9 cellular contexts compared by ENCODE assay signal in genomic region chr1:11729498-11730428, GRCh38. TPM values are rescaled to one million over a fixed set of nuclear protein-coding genes. Genes with fewer than 3 reads are reported as not detected.
DNase-seq lines count a peak whose midpoint lies in the region; ATAC-seq and FAIRE-seq lines count a peak whose summit lies in the region.
"Had no signal": no experiment of that assay in that cellular context is flagged by ENCODE, and none has a peak within 500 bp of the region (broad histone marks: within the 10 kb centered on the region; RNA-seq: fewer than 3 reads in every experiment).

No MANE protein-coding gene starts in this region.

- FAIRE-seq in RCC 7860 (lab: Jason Lieb, UNC), result peak; percentile 94
- FAIRE-seq: pancreas had no signal

- peak; percentile 19 for ATAC-seq in esophagus mucosa
- peak; percentile 52 for ATAC-seq in stimulated activated memory B cell treated with anti-CD40 and anti-IgM and Interleukin-4, amounts not matched to agents 10 μg/mL and 1 μg/mL and 100 μg/mL, for 72 hours

- H3K4me1 Mint-ChIP-seq in activated CD4-positive, alpha-beta T cell treated with anti-CD3 and anti-CD28 coated beads, Interleukin-2, amount 10 ng/mL, durations not matched to agents 7 days and 5 days, result peaks cover 54% of the 10 kb centered on the region
- H3K4me1 Mint-ChIP-seq in stimulated activated memory B cell treated with anti-CD40 and anti-IgM and Interleukin-4, amounts not matched to agents 10 μg/mL and 1 μg/mL and 100 μg/mL, for 72 hours, result peaks cover 35% of the 10 kb centered on the region

- H3K36me3 Mint-ChIP-seq in activated CD4-positive, alpha-beta T cell treated with anti-CD3 and anti-CD28 coated beads, Interleukin-2, amount 10 ng/mL, durations not matched to agents 7 days and 5 days (ENCODE audit: low read depth), result no peaks in the 10 kb centered on the region
- no peaks in the 10 kb centered on the region for H3K36me3 Mint-ChIP-seq in stimulated activated memory B cell treated with anti-CD40 and anti-IgM and Interleukin-4, amounts not matched to agents 10 μg/mL and 1 μg/mL and 100 μg/mL, for 72 hours

- DNase-seq in activated CD4-positive, alpha-beta T cell treated with anti-CD3 and anti-CD28 coated beads, Interleukin-2, amount 10 ng/mL, durations not matched to agents 7 days and 5 days, result peak; percentile 22
- no peak for DNase-seq in activated CD4-positive, alpha-beta T cell treated with anti-CD3 and anti-CD28 coated beads, Interleukin-2, amount 50 U/mL, for 48 hours
- DNase-seq in RCC 7860 (ENCODE audit: low spot score) (peak; percentile 98), activated gamma-delta T cell treated with Interleukin-2 at 50 U/mL for 16 hours (no peak), NCI-H2029 treated with DMSO at 0.1 percent for 48 hours (lab: John Stamatoyannopoulos, UW) (no peak), Ammon's horn (ENCODE audit: low spot score) (no peak)
- DNase-seq: pancreas had no signal

- POLR2A ChIA-PET in activated CD4-positive, alpha-beta T cell treated with anti-CD3 and anti-CD28 coated beads, Interleukin-2, amount 10 ng/mL, durations not matched to agents 7 days and 5 days (lab: Charles Lee), result interaction anchor here (1.1 kb wide), 1 partner anchor 10 kb away, joined by 6 read pairs; no protein-coding TSS in a partner anchor

- H3K9me3 Mint-ChIP-seq in activated CD4-positive, alpha-beta T cell treated with anti-CD3 and anti-CD28 coated beads, Interleukin-2, amount 10 ng/mL, durations not matched to agents 7 days and 5 days, result no peaks in the 10 kb centered on the region
- no peaks in the 10 kb centered on the region for H3K9me3 Mint-ChIP-seq in stimulated activated memory B cell treated with anti-CD40 and anti-IgM and Interleukin-4, amounts not matched to agents 10 μg/mL and 1 μg/mL and 100 μg/mL, for 72 hours

- peak overlapping the region; percentile 60 for H3K4me3 Mint-ChIP-seq in activated CD4-positive, alpha-beta T cell treated with anti-CD3 and anti-CD28 coated beads, Interleukin-2, amount 10 ng/mL, durations not matched to agents 7 days and 5 days
- H3K4me3 Mint-ChIP-seq in stimulated activated memory B cell treated with anti-CD40 and anti-IgM and Interleukin-4, amounts not matched to agents 10 μg/mL and 1 μg/mL and 100 μg/mL, for 72 hours, result peak overlapping the region; percentile 23

- CTCF ChIA-PET in activated CD4-positive, alpha-beta T cell treated with anti-CD3 and anti-CD28 coated beads, Interleukin-2, amount 10 ng/mL, durations not matched to agents 7 days and 5 days (lab: Charles Lee), result interaction anchor here (0.8 to 1.4 kb wide), 5 partner anchors 46 to 87 kb away, joined by 3 to 4 read pairs (median 3); partner anchors contain the start of genes FBXO6 and MAD2L2

- no peaks in the 10 kb centered on the region for H3K27me3 Mint-ChIP-seq in activated CD4-positive, alpha-beta T cell treated with anti-CD3 and anti-CD28 coated beads, Interleukin-2, amount 10 ng/mL, durations not matched to agents 7 days and 5 days
- H3K27me3 Mint-ChIP-seq in stimulated activated memory B cell treated with anti-CD40 and anti-IgM and Interleukin-4, amounts not matched to agents 10 μg/mL and 1 μg/mL and 100 μg/mL, for 72 hours, result no peaks in the 10 kb centered on the region

- peak overlapping the region; percentile 82 for H3K27ac Mint-ChIP-seq in activated CD4-positive, alpha-beta T cell treated with anti-CD3 and anti-CD28 coated beads, Interleukin-2, amount 10 ng/mL, durations not matched to agents 7 days and 5 days
- peak overlapping the region; percentile 73 for H3K27ac Mint-ChIP-seq in stimulated activated memory B cell treated with anti-CD40 and anti-IgM and Interleukin-4, amounts not matched to agents 10 μg/mL and 1 μg/mL and 100 μg/mL, for 72 hours

RNA-seq across cellular contexts. Expression of gene AGTRAP, which starts 6.2 kb away (rescaled TPM):
- 10 to 100 TPM; 41.3 to 42.7 TPM for total RNA-seq in activated CD4-positive, alpha-beta T cell treated with anti-CD3 and anti-CD28 coated beads, Interleukin-2, amount 10 ng/mL, durations not matched to agents 7 days and 5 days
- 50.4 TPM for total RNA-seq in esophagus mucosa

RNA-seq across cellular contexts. Expression of gene C1orf167, which starts 32.2 kb away (rescaled TPM):
- total RNA-seq in activated CD4-positive, alpha-beta T cell treated with anti-CD3 and anti-CD28 coated beads, Interleukin-2, amount 10 ng/mL, durations not matched to agents 7 days and 5 days, result not detected
- 0.84 TPM for total RNA-seq in esophagus mucosa

RNA-seq across cellular contexts. Expression of gene DRAXIN, which starts 38.3 kb away (rescaled TPM):
- under 1 TPM; 0.54 to 0.62 TPM for total RNA-seq in activated CD4-positive, alpha-beta T cell treated with anti-CD3 and anti-CD28 coated beads, Interleukin-2, amount 10 ng/mL, durations not matched to agents 7 days and 5 days
- total RNA-seq in esophagus mucosa, result 0.04 TPM

RNA-seq across cellular contexts. Expression of gene MAD2L2, which starts 48.8 kb away (rescaled TPM):
- 10 to 100 TPM; 68.7 to 73.3 TPM for total RNA-seq in activated CD4-positive, alpha-beta T cell treated with anti-CD3 and anti-CD28 coated beads, Interleukin-2, amount 10 ng/mL, durations not matched to agents 7 days and 5 days
- 15.8 TPM for total RNA-seq in esophagus mucosa

Comparison
In these comparisons a context has a peak if more than half of its experiments do, and no peak if none do; other contexts are left out.
1. DNase-seq: peak in activated CD4-positive, alpha-beta T cell treated with anti-CD3 and anti-CD28 coated beads, Interleukin-2, amount 10 ng/mL, durations not matched to agents 7 days and 5 days (single experiment) and RCC 7860 (single experiment); none in activated CD4-positive, alpha-beta T cell treated with anti-CD3 and anti-CD28 coated beads, Interleukin-2, amount 50 U/mL, for 48 hours (0 of 2), activated gamma-delta T cell treated with Interleukin-2 at 50 U/mL for 16 hours (single experiment), NCI-H2029 treated with DMSO at 0.1 percent for 48 hours (single experiment) and Ammon's horn (single experiment).